ENCODE assay signal across 9 cellular contexts in genomic region chr18:13374468-13375301, GRCh38.
DNase-seq lines count a peak whose midpoint lies in the region; ATAC-seq and TF ChIP-seq lines count a peak whose summit lies in the region.
"Had no signal": no experiment of that assay in that cellular context is flagged by ENCODE, and none has a peak within 500 bp of the region (broad histone marks: within the 10 kb centered on the region; RNA-seq: fewer than 3 reads in every experiment).

No MANE protein-coding gene starts in this region.

- H3K9me3 ChIP-seq in SJSA1 (replicated peaks) (no peaks in the 10 kb centered on the region), stomach (no peaks in the 10 kb centered on the region)

- CTCF ChIA-PET in activated CD4-positive, alpha-beta T cell treated with anti-CD3 and anti-CD28 coated beads for 36 hours (lab: Charles Lee) = interaction anchor here (0.6 to 2.8 kb wide), 6 partner anchors 44 to 158 kb away, joined by 3 to 17 read pairs (median 4); no protein-coding TSS in a partner anchor

- peaks cover 37% of the 10 kb centered on the region for H3K4me1 ChIP-seq in SJSA1 (replicated peaks)
- no peaks in the 10 kb centered on the region for H3K4me1 ChIP-seq in foreskin keratinocyte
- H3K4me1 ChIP-seq in stomach = peaks cover 10 to 39% (median 22%) of the 10 kb centered on the region in 4 donors

- no peaks in the 10 kb centered on the region for H3K27me3 ChIP-seq in SJSA1 (replicated peaks)
- H3K27me3 ChIP-seq in foreskin keratinocyte = no peaks in the 10 kb centered on the region
- H3K27me3 ChIP-seq in stomach = no peaks in the 10 kb centered on the region

- TF ChIP-seq CTCF in foreskin keratinocyte (conservative IDR thresholded peaks at IDR 0.05) (no peak), stomach (IDR thresholded peaks at IDR 0.05) (no peak)

- no peaks in the 10 kb centered on the region for H3K27me3 Mint-ChIP-seq in activated CD4-positive, alpha-beta T cell treated with anti-CD3 and anti-CD28 coated beads for 36 hours

- ATAC-seq in activated CD4-positive, alpha-beta T cell treated with anti-CD3 and anti-CD28 coated beads for 36 hours = peak; percentile 5
- peak; percentile 24 for ATAC-seq in foreskin keratinocyte

- peak overlapping the region; percentile 63 for H3K4me3 Mint-ChIP-seq in activated CD4-positive, alpha-beta T cell treated with anti-CD3 and anti-CD28 coated beads for 36 hours

- H3K27ac ChIP-seq in SJSA1 (peak overlapping the region; percentile 60), foreskin keratinocyte (no peak overlapping the region), stomach (peak overlapping the region in 3 of 5 donors; percentile 52 to 65 (median 61))
- H3K27ac ChIP-seq: VCaP had no signal

- 68 to 76% (median 73%) methylated on average over 17 of the region's 17 CpGs for WGBS in stomach, 5 donors

- DNase-seq in activated CD4-positive, alpha-beta T cell treated with anti-CD3 and anti-CD28 coated beads for 36 hours = no peak
- DNase-seq in activated CD4-positive, alpha-beta T cell treated with anti-CD3 and anti-CD28 coated beads for 4 hours = no peak
- DNase-seq in SJSA1 (ENCODE audit: low read depth in 1 of 2, low spot score in 2 of 2) (no peak), foreskin keratinocyte (no peak), stomach (no peak), globus pallidus (ENCODE audit: low spot score) (no peak), COLO668 (lab: John Stamatoyannopoulos, UW; ENCODE audit: unreplicated experiment) (no peak), COLO829 (ENCODE audit: low spot score) (no peak)

- H3K4me1 Mint-ChIP-seq in activated CD4-positive, alpha-beta T cell treated with anti-CD3 and anti-CD28 coated beads for 36 hours = peaks cover 85% of the 10 kb centered on the region

- no peaks in the 10 kb centered on the region for H3K36me3 Mint-ChIP-seq in activated CD4-positive, alpha-beta T cell treated with anti-CD3 and anti-CD28 coated beads for 36 hours (ENCODE audit: low read depth)

- TF ChIP-seq EP300 in stomach (IDR thresholded peaks at IDR 0.05) = no peak

- peak overlapping the region; percentile 97 for H3K27ac Mint-ChIP-seq in activated CD4-positive, alpha-beta T cell treated with anti-CD3 and anti-CD28 coated beads for 36 hours

- no peak for TF ChIP-seq POLR2A in stomach (IDR thresholded peaks at IDR 0.05)

- H3K36me3 ChIP-seq in SJSA1 (no peaks in the 10 kb centered on the region), stomach (no peaks in the 10 kb centered on the region)

- no peak overlapping the region for H3K4me3 ChIP-seq in SJSA1
- H3K4me3 ChIP-seq in stomach = no peak overlapping the region

- POLR2A ChIA-PET in activated CD4-positive, alpha-beta T cell treated with anti-CD3 and anti-CD28 coated beads for 36 hours (lab: Charles Lee) = interaction anchor here (0.7 to 3.9 kb wide), 2 partner anchors 90 to 108 kb away, joined by 3 to 19 read pairs; no protein-coding TSS in a partner anchor

- no peaks in the 10 kb centered on the region for H3K9me3 Mint-ChIP-seq in activated CD4-positive, alpha-beta T cell treated with anti-CD3 and anti-CD28 coated beads for 36 hours (ENCODE audit: low read depth)

- intact Hi-C loops in activated CD4-positive, alpha-beta T cell treated with anti-CD3 and anti-CD28 coated beads for 36 hours (cut with DNase I, micrococcal nuclease) = loop anchor here (1.0 to 5.0 kb wide), 9 partner anchors 84 to 818 kb away; partner anchors contain the start of genes FAM210A (in 1 of the 2) and RNMT (in 1 of the 2)
- intact Hi-C loops in stomach (cut with DNase I; ENCODE audit: low total_unique reads) = no loop called here
